12 cellular contexts compared by ENCODE assay signal in genomic region chr17:10082795-10083194, GRCh38.
A peak's percentile ranks its signal among the peaks of the same experiment; 100 is the strongest.
DNase-seq lines count a peak whose midpoint lies in the region; ATAC-seq and TF ChIP-seq lines count a peak whose summit lies in the region.
"Had no signal": no experiment of that assay in that cellular context is flagged by ENCODE, and none has a peak within 500 bp of the region (broad histone marks: within the 10 kb centered on the region; RNA-seq: fewer than 3 reads in every experiment).

No MANE protein-coding gene starts in this region.

- H3K27me3 Mint-ChIP-seq in activated CD8-positive, alpha-beta T cell treated with anti-CD3 and anti-CD28 coated beads for 36 hours = no peaks in the 10 kb centered on the region
- peaks cover under 1% of the 10 kb centered on the region for H3K27me3 Mint-ChIP-seq in activated CD8-positive, alpha-beta T cell treated with anti-CD3 and anti-CD28 coated beads, Interleukin-2, amount 10 ng/mL, durations not matched to agents 7 days and 5 days (ENCODE audit: low read depth)
- H3K27me3 Mint-ChIP-seq in stimulated activated naive CD8-positive, alpha-beta T cell treated with anti-CD3 and anti-CD28 coated beads, Interleukin-15, amount 100 ng/mL, for 72 hours = no peaks in the 10 kb centered on the region
- H3K27me3 Mint-ChIP-seq in natural killer cell (ENCODE audit: low read depth in 2 of 2) = no peaks in the 10 kb centered on the region

- no peak overlapping the region for H3K4me3 Mint-ChIP-seq in activated CD8-positive, alpha-beta T cell treated with anti-CD3 and anti-CD28 coated beads for 36 hours
- no peak overlapping the region for H3K4me3 Mint-ChIP-seq in activated CD8-positive, alpha-beta T cell treated with anti-CD3 and anti-CD28 coated beads, Interleukin-2, amount 10 ng/mL, durations not matched to agents 7 days and 5 days
- H3K4me3 Mint-ChIP-seq in stimulated activated naive CD8-positive, alpha-beta T cell treated with anti-CD3 and anti-CD28 coated beads, Interleukin-15, amount 100 ng/mL, for 72 hours = no peak overlapping the region
- H3K4me3 Mint-ChIP-seq in natural killer cell = no peak overlapping the region
- H3K4me3 Mint-ChIP-seq: CD8-positive, alpha-beta T cell had no signal

- DNase-seq in activated CD8-positive, alpha-beta T cell treated with anti-CD3 and anti-CD28 coated beads for 36 hours = no peak
- no peak for DNase-seq in activated CD8-positive, alpha-beta T cell treated with anti-CD3 and anti-CD28 coated beads, Interleukin-2, amount 10 ng/mL, durations not matched to agents 7 days and 5 days
- DNase-seq in stimulated activated naive CD8-positive, alpha-beta T cell treated with anti-CD3 and anti-CD28 coated beads, Interleukin-15, Interleukin-2, amounts not matched to agents 100 U/mL and 50 U/mL, for 24 hours = no peak
- no peak for DNase-seq in stimulated activated naive CD8-positive, alpha-beta T cell treated with anti-CD3 and anti-CD28 coated beads, Interleukin-15, amount 100 ng/mL, for 72 hours
- DNase-seq in natural killer cell = no peak
- no peak for DNase-seq in NCI-H82 treated with DMSO at 0.1 percent for 48 hours (lab: John Stamatoyannopoulos, UW; ENCODE audit: unreplicated experiment)
- no peak for DNase-seq in NCI-H2227 treated with DMSO at 0.1 percent for 48 hours (lab: John Stamatoyannopoulos, UW)
- DNase-seq: Calu3; CD8-positive, alpha-beta T cell; DMS79 treated with DMSO at 0.1 percent for 48 hours; GF-D8; GM23248 had no signal

- no peak for TF ChIP-seq CTCF in activated CD8-positive, alpha-beta T cell treated with anti-CD3 and anti-CD28 coated beads for 36 hours (IDR thresholded peaks at IDR 0.05)
- TF ChIP-seq CTCF in natural killer cell (IDR thresholded peaks at IDR 0.05) = no peak

- peaks cover 19% of the 10 kb centered on the region for H3K4me1 Mint-ChIP-seq in activated CD8-positive, alpha-beta T cell treated with anti-CD3 and anti-CD28 coated beads for 36 hours (ENCODE audit: low read depth)
- H3K4me1 Mint-ChIP-seq in activated CD8-positive, alpha-beta T cell treated with anti-CD3 and anti-CD28 coated beads, Interleukin-2, amount 10 ng/mL, durations not matched to agents 7 days and 5 days (ENCODE audit: low read depth) = peaks cover 4% of the 10 kb centered on the region
- peaks cover 10% of the 10 kb centered on the region for H3K4me1 Mint-ChIP-seq in stimulated activated naive CD8-positive, alpha-beta T cell treated with anti-CD3 and anti-CD28 coated beads, Interleukin-15, amount 100 ng/mL, for 72 hours
- H3K4me1 Mint-ChIP-seq in natural killer cell = peaks cover 72 to 76% of the 10 kb centered on the region in 2 donors

- POLR2A ChIA-PET in activated CD8-positive, alpha-beta T cell treated with anti-CD3 and anti-CD28 coated beads for 36 hours (lab: Charles Lee) = no interaction called here
- POLR2A ChIA-PET in activated CD8-positive, alpha-beta T cell treated with anti-CD3 and anti-CD28 coated beads, Interleukin-2, amount 10 ng/mL, durations not matched to agents 7 days and 5 days (lab: Charles Lee) = no interaction called here

- H3K9me3 Mint-ChIP-seq in activated CD8-positive, alpha-beta T cell treated with anti-CD3 and anti-CD28 coated beads for 36 hours = peaks cover under 1% of the 10 kb centered on the region
- peaks cover 4% of the 10 kb centered on the region for H3K9me3 Mint-ChIP-seq in activated CD8-positive, alpha-beta T cell treated with anti-CD3 and anti-CD28 coated beads, Interleukin-2, amount 10 ng/mL, durations not matched to agents 7 days and 5 days (ENCODE audit: insufficient read depth)
- peaks cover 5% of the 10 kb centered on the region in 2 donors for H3K9me3 Mint-ChIP-seq in stimulated activated naive CD8-positive, alpha-beta T cell treated with anti-CD3 and anti-CD28 coated beads, Interleukin-15, amount 100 ng/mL, for 72 hours
- peaks cover 0 to under 1% of the 10 kb centered on the region in 2 donors for H3K9me3 Mint-ChIP-seq in natural killer cell

- H3K36me3 Mint-ChIP-seq in activated CD8-positive, alpha-beta T cell treated with anti-CD3 and anti-CD28 coated beads for 36 hours (ENCODE audit: low read depth) = peaks cover under 1% of the 10 kb centered on the region
- H3K36me3 Mint-ChIP-seq in activated CD8-positive, alpha-beta T cell treated with anti-CD3 and anti-CD28 coated beads, Interleukin-2, amount 10 ng/mL, durations not matched to agents 7 days and 5 days (ENCODE audit: low read depth) = no peaks in the 10 kb centered on the region
- no peaks in the 10 kb centered on the region for H3K36me3 Mint-ChIP-seq in natural killer cell
- H3K36me3 Mint-ChIP-seq: CD8-positive, alpha-beta T cell had no signal

- CTCF ChIA-PET in activated CD8-positive, alpha-beta T cell treated with anti-CD3 and anti-CD28 coated beads for 36 hours (lab: Charles Lee) = no interaction called here
- CTCF ChIA-PET in activated CD8-positive, alpha-beta T cell treated with anti-CD3 and anti-CD28 coated beads, Interleukin-2, amount 10 ng/mL, durations not matched to agents 7 days and 5 days (lab: Charles Lee) = no interaction called here

- peak; percentile 30 for ATAC-seq in activated CD8-positive, alpha-beta T cell treated with anti-CD3 and anti-CD28 coated beads for 36 hours
- no peak for ATAC-seq in activated CD8-positive, alpha-beta T cell treated with anti-CD3 and anti-CD28 coated beads, Interleukin-2, amount 10 ng/mL, durations not matched to agents 7 days and 5 days
- ATAC-seq in stimulated activated naive CD8-positive, alpha-beta T cell treated with anti-CD3 and anti-CD28 coated beads, Interleukin-15, Interleukin-2, amounts not matched to agents 100 U/mL and 50 U/mL, for 24 hours = peak; percentile 70
- no peak for ATAC-seq in stimulated activated naive CD8-positive, alpha-beta T cell treated with anti-CD3 and anti-CD28 coated beads, Interleukin-15, amount 100 ng/mL, for 72 hours
- no peak for ATAC-seq in natural killer cell
- ATAC-seq: CD8-positive, alpha-beta T cell had no signal

- H3K27ac Mint-ChIP-seq in activated CD8-positive, alpha-beta T cell treated with anti-CD3 and anti-CD28 coated beads for 36 hours = no peak overlapping the region
- no peak overlapping the region for H3K27ac Mint-ChIP-seq in activated CD8-positive, alpha-beta T cell treated with anti-CD3 and anti-CD28 coated beads, Interleukin-2, amount 10 ng/mL, durations not matched to agents 7 days and 5 days
- no peak overlapping the region for H3K27ac Mint-ChIP-seq in stimulated activated naive CD8-positive, alpha-beta T cell treated with anti-CD3 and anti-CD28 coated beads, Interleukin-15, amount 100 ng/mL, for 72 hours
- H3K27ac Mint-ChIP-seq in natural killer cell = peak overlapping the region; percentile 87 to 94
- H3K27ac Mint-ChIP-seq: CD8-positive, alpha-beta T cell had no signal

- intact Hi-C loops in activated CD8-positive, alpha-beta T cell treated with anti-CD3 and anti-CD28 coated beads for 36 hours (cut with micrococcal nuclease) = no loop called here
- intact Hi-C loops in natural killer cell (cut with micrococcal nuclease) = loop anchor here (5.0 kb wide), 1 partner anchor 35 kb away; no protein-coding TSS in a partner anchor

Comparison
In these comparisons a context has a peak if more than half of its experiments do, and no peak if none do; other contexts are left out.
1. ATAC-seq: peak in activated CD8-positive, alpha-beta T cell treated with anti-CD3 and anti-CD28 coated beads for 36 hours (single experiment) and stimulated activated naive CD8-positive, alpha-beta T cell treated with anti-CD3 and anti-CD28 coated beads, Interleukin-15, Interleukin-2, amounts not matched to agents 100 U/mL and 50 U/mL, for 24 hours (single experiment); none in activated CD8-positive, alpha-beta T cell treated with anti-CD3 and anti-CD28 coated beads, Interleukin-2, amount 10 ng/mL, durations not matched to agents 7 days and 5 days (single experiment), stimulated activated naive CD8-positive, alpha-beta T cell treated with anti-CD3 and anti-CD28 coated beads, Interleukin-15, amount 100 ng/mL, for 72 hours (single experiment) and natural killer cell (0 of 3).
2. H3K27ac Mint-ChIP-seq: peak in natural killer cell (2 of 2); none in activated CD8-positive, alpha-beta T cell treated with anti-CD3 and anti-CD28 coated beads for 36 hours (single experiment), activated CD8-positive, alpha-beta T cell treated with anti-CD3 and anti-CD28 coated beads, Interleukin-2, amount 10 ng/mL, durations not matched to agents 7 days and 5 days (single experiment) and stimulated activated naive CD8-positive, alpha-beta T cell treated with anti-CD3 and anti-CD28 coated beads, Interleukin-15, amount 100 ng/mL, for 72 hours (0 of 2).